ENCODE assay signal across 21 cellular contexts in the genomic region with DNA sequence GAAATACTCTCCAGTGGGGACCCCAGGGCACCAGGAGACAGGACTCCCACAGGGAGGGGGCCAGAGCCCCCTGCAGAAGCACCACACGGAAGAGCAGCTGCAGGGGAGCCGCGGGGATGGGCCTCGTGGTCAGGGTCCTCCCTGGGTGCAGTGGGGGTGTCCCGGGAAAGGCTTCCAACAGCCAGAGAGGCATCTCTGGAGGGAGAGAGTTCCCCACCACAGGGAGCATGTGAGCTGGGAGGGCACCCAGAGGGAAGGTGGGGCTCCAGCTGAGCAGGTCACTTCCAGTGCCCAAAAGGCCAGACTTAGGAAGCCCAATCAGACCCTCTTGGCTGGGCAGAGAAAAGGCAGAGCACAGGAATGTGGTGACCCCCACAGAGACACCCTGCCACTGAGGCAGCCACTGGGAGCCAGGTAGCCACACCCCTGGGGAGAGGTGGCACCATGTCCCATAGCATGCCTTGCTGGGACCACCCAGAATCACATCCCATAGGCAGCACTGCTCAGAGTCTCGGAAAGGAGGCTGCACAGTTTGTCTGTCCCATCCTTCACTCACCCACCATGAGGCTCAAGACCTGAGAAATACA. TPM values are rescaled to one million over a fixed set of nuclear protein-coding genes. Genes with fewer than 3 reads are reported as not detected.
"Had no signal": no experiment of that assay in that cellular context is flagged by ENCODE, and none has a peak within 500 bp of the region (broad histone marks: within the 10 kb centered on the region; RNA-seq: fewer than 3 reads in every experiment).

No MANE protein-coding gene starts in this region.

- H3K4me1 ChIP-seq: esophagus squamous epithelium, gastroesophageal sphincter, tibial artery, upper lobe of left lung had no signal

- H3K9me3 ChIP-seq: esophagus squamous epithelium, gastroesophageal sphincter, neutrophil, ovary, tibial artery, upper lobe of left lung, vagina had no signal

- H3K4me3 ChIP-seq: dorsolateral prefrontal cortex, esophagus squamous epithelium, gastroesophageal sphincter, ovary, skin epidermis, tibial artery, upper lobe of left lung, vagina had no signal

- ATAC-seq: gastroesophageal sphincter, sciatic nerve had no signal

- H3K27ac ChIP-seq: dorsolateral prefrontal cortex, esophagus squamous epithelium, gastroesophageal sphincter, neutrophil, ovary, skin epidermis, tibial artery, upper lobe of left lung, vagina had no signal

- DNase-seq: cortex of kidney; effector memory CD4-positive, alpha-beta T cell; esophagus squamous epithelium; foreskin fibroblast; glutamatergic neuron; islet precursor cell; stimulated activated CD4-positive, alpha-beta T cell treated with anti-CD3 and anti-CD28 coated beads, Interleukin-12 subunit alpha, Interleukin-12 subunit beta, amount 100 ng/mL, for 4 hours; stimulated activated naive CD4-positive, alpha-beta T cell; upper lobe of left lung had no signal

- H3K36me3 ChIP-seq: esophagus squamous epithelium, gastroesophageal sphincter, neutrophil, ovary, tibial artery, upper lobe of left lung, vagina had no signal

- H3K27me3 ChIP-seq: gastroesophageal sphincter, ovary, upper lobe of left lung, vagina had no signal

RNA-seq across cellular contexts. Expression of gene LMO1, which starts 49.9 kb away (rescaled TPM):
- total RNA-seq: epithelial cell of proximal tubule, esophagus squamous epithelium, gastroesophageal sphincter, left lobe of liver, mucosa of gallbladder, myocyte, vagina had no signal
